ENCODE assay signal across 12 cellular contexts in the genomic region with DNA sequence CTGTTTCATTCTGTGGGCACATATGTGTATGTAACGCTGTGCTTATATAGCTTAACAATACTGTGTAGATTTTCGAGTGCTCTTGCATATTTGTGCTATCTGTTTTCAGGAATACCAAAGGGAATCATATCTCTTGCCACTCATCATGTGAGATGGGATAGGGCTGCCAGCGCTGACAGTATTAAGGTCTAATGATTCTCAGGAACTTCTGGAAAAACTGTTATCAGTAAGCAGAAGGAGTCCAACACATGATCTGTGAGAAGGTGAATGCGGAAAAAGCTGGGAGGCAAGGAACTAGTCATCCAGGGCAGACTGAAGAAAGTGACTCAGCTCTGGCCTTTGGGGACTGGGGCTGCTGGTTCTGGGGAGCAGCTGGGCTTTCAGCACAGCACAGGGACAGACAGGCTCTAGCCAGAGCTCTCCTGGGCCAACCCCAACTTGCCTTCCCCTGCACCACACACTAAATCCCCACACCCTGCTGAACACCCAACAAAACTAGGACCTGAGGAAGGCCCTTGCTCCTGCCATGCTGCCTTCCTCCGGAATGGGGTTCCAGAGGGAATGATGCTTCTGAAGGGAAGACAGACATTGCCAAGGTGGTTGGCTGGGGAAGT. TPM values are rescaled to one million over a fixed set of nuclear protein-coding genes. Genes with fewer than 3 reads are reported as not detected.
A peak's percentile ranks its signal among the peaks of the same experiment; 100 is the strongest.
DNase-seq lines count a peak whose midpoint lies in the region; ATAC-seq and TF ChIP-seq lines count a peak whose summit lies in the region.
"Not testable (repeated sequence)": the region's sequence is repeated elsewhere in the genome, so short reads cannot be mapped to it uniquely, and the experiment has no call there.
"Had no signal": no experiment of that assay in that cellular context is flagged by ENCODE, and none has a peak within 500 bp of the region (broad histone marks: within the 10 kb centered on the region; RNA-seq: fewer than 3 reads in every experiment).

No MANE protein-coding gene starts in this region.

- H3K4me1 ChIP-seq in right cardiac atrium (ENCODE audit: control insufficient read depth, insufficient read depth, low read length) = not testable (repeated sequence)
- H3K4me1 ChIP-seq in thyroid gland = peaks cover 0 to 13% of the 10 kb centered on the region in 2 donors

- H3K4me3 Mint-ChIP-seq in nephron progenitor cell = not testable (repeated sequence)

- H3K27me3 Mint-ChIP-seq in nephron progenitor cell (ENCODE audit: low read depth, poor library complexity) = peaks cover 28% of the 10 kb centered on the region

- ATAC-seq in Right ventricle myocardium superior (ENCODE audit: poor library complexity) = peak; percentile 21
- peak; percentile 32 to 72 for ATAC-seq in right cardiac atrium

- not testable (repeated sequence) for H3K36me3 ChIP-seq in thyroid gland

- peaks cover 17% of the 10 kb centered on the region for H3K4me1 Mint-ChIP-seq in nephron progenitor cell

- DNase-seq in NCI-H226 (peak; percentile 61), amniotic epithelial cell (ENCODE audit: low read depth) (peak; percentile 44), fibroblast of the aortic adventitia (ENCODE audit: low read depth) (peak; percentile 15)
- not testable (repeated sequence) for DNase-seq in Right ventricle myocardium superior, right cardiac atrium, nephron progenitor cell, thyroid gland

- not testable (repeated sequence) for H3K9me3 Mint-ChIP-seq in nephron progenitor cell

- H3K4me3 ChIP-seq in fibroblast of the aortic adventitia (ENCODE audit: low read depth, low read length); right cardiac atrium (ENCODE audit: low read length); thyroid gland (replicated peaks in 1 of 3): not testable (repeated sequence)

- WGBS in right cardiac atrium = 42% methylated on average over 5 of the region's 5 CpGs
- 59 to 68% methylated on average over 4 of the region's 5 CpGs for WGBS in thyroid gland, 2 donors

- not testable (repeated sequence) for TF ChIP-seq CTCF in fibroblast of the aortic adventitia (IDR thresholded peaks at IDR 0.05; ENCODE audit: insufficient read depth, low read length); nephron progenitor cell (IDR thresholded peaks at IDR 0.05); thyroid gland (IDR thresholded peaks at IDR 0.05)

- not testable (repeated sequence) for H3K36me3 Mint-ChIP-seq in nephron progenitor cell (ENCODE audit: low read depth)

- peak overlapping the region; percentile 26 for H3K27ac Mint-ChIP-seq in nephron progenitor cell

- intact Hi-C loops in Right ventricle myocardium superior (cut with DNase I); right cardiac atrium (cut with DNase I); thyroid gland (cut with DNase I): not testable (repeated sequence)

- TF ChIP-seq POLR2A in thyroid gland (IDR thresholded peaks at IDR 0.05) = not testable (repeated sequence)

- H3K27ac ChIP-seq in right cardiac atrium (ENCODE audit: low read length) (peak overlapping the region; percentile 50), thyroid gland (peak overlapping the region; percentile 24 to 74 (median 58))

- not testable (repeated sequence) for H3K9me3 ChIP-seq in right cardiac atrium (ENCODE audit: control insufficient read depth, low read length); thyroid gland

- not testable (repeated sequence) for H3K27me3 ChIP-seq in right cardiac atrium (ENCODE audit: control insufficient read depth, insufficient read depth); thyroid gland

RNA-seq across cellular contexts. Expression of gene DUOX2, which starts 34.2 kb away (rescaled TPM):
- total RNA-seq in fibroblast of the aortic adventitia (ENCODE audit: low replicate concordance) = not detected in 2 replicates
- total RNA-seq in Right ventricle myocardium superior = 0.08 TPM
- total RNA-seq in right cardiac atrium = under 1 TPM; 0.39 to 0.63 (median 0.43) TPM
- 0.41 TPM for polyA plus RNA-seq in right cardiac atrium
- total RNA-seq in thyroid gland = 100 to 1,000 TPM in 2 of 4 donors, 10 to 100 TPM in 2; 44.5 to 238 (median 152) TPM
- total RNA-seq: CD8-positive, alpha-beta memory T cell had no signal
- polyA plus RNA-seq: BJ; CD8-positive, alpha-beta memory T cell had no signal

RNA-seq across cellular contexts. Expression of gene DUOXA2, which starts 34.4 kb away (rescaled TPM):
- total RNA-seq in fibroblast of the aortic adventitia (ENCODE audit: low replicate concordance) (not detected in 2 replicates), Right ventricle myocardium superior (not detected), right cardiac atrium (not detected), thyroid gland (10 to 100 TPM; 11.8 to 48.4 (median 27.0) TPM)
- 0.05 TPM for polyA plus RNA-seq in right cardiac atrium
- total RNA-seq: CD8-positive, alpha-beta memory T cell; H9 had no signal
- polyA plus RNA-seq: A549; BJ; CD8-positive, alpha-beta memory T cell had no signal

RNA-seq across cellular contexts. Expression of gene DUOXA1, which starts 49.9 kb away (rescaled TPM):
- 0.36 TPM in 1 of 2 replicates, not detected in the other for total RNA-seq in fibroblast of the aortic adventitia (ENCODE audit: low replicate concordance)
- 0.56 TPM for total RNA-seq in Right ventricle myocardium superior
- total RNA-seq in right cardiac atrium = 1 to 10 TPM in 3 of 4 donors, under 1 TPM in 1; 0.72 to 2.1 (median 1.7) TPM
- polyA plus RNA-seq in right cardiac atrium = 1.2 TPM
- total RNA-seq in thyroid gland = 100 to 1,000 TPM in 3 of 4 donors, 10 to 100 TPM in 1; 97.0 to 187 (median 150) TPM
- total RNA-seq: Caco-2 had no signal
- polyA plus RNA-seq: BJ had no signal

RNA-seq across cellular contexts. Expression of gene DUOX1, which starts 50.1 kb away (rescaled TPM):
- total RNA-seq in fibroblast of the aortic adventitia (ENCODE audit: low replicate concordance) (not detected in 2 replicates), Right ventricle myocardium superior (1.2 TPM), right cardiac atrium (1 to 10 TPM; 1.9 to 6.1 (median 3.6) TPM), thyroid gland (100 to 1,000 TPM; 132 to 313 (median 234) TPM)
- polyA plus RNA-seq in right cardiac atrium = 2.0 TPM
- polyA plus RNA-seq: A549 had no signal

RNA-seq across cellular contexts. Expression of gene SORD, which starts 56.7 kb away (rescaled TPM):
- 9.8 and 13.2 TPM in 2 replicates for total RNA-seq in fibroblast of the aortic adventitia (ENCODE audit: low replicate concordance)
- 12.1 TPM for total RNA-seq in Right ventricle myocardium superior
- total RNA-seq in right cardiac atrium = 10 to 100 TPM; 11.0 to 14.7 (median 12.9) TPM
- 5.5 TPM for polyA plus RNA-seq in right cardiac atrium
- 100 to 1,000 TPM; 241 to 831 (median 477) TPM for total RNA-seq in thyroid gland

Comparison
In these comparisons a context has a peak if more than half of its experiments do, and no peak if none do; other contexts are left out.
1. RNA of gene DUOX2, which starts 34.2 kb away (total RNA-seq): 44.5 to 238 TPM in thyroid gland; 0.39 to 0.63 TPM in right cardiac atrium, 0.08 TPM in Right ventricle myocardium superior (single experiment) and not detected in fibroblast of the aortic adventitia; every median in the first group is over 10 times any median in the second.
2. RNA of gene DUOXA2, which starts 34.4 kb away (total RNA-seq): 11.8 to 48.4 TPM in thyroid gland; not detected in fibroblast of the aortic adventitia, not detected in Right ventricle myocardium superior (single experiment) and not detected in right cardiac atrium; every median in the first group is over 10 times any median in the second.
3. RNA of gene DUOXA1, which starts 49.9 kb away (total RNA-seq): 97.0 to 187 TPM in thyroid gland; 0.72 to 2.1 TPM in right cardiac atrium, 0.56 TPM in Right ventricle myocardium superior (single experiment) and 0.36 TPM in fibroblast of the aortic adventitia; every median in the first group is over 10 times any median in the second.